Comparison of ENCODE assay signal across 12 cellular contexts in genomic region chr5:5063533-5063953, GRCh38.
DNase-seq lines count a peak whose midpoint lies in the region; ATAC-seq and TF ChIP-seq lines count a peak whose summit lies in the region.
"Had no signal": no experiment of that assay in that cellular context is flagged by ENCODE, and none has a peak within 500 bp of the region (broad histone marks: within the 10 kb centered on the region; RNA-seq: fewer than 3 reads in every experiment).

No MANE protein-coding gene starts in this region.

- CTCF ChIA-PET in SK-N-SH (lab: Yijun Ruan, JAX), result interaction anchor here (0.7 to 2.9 kb wide), 3 partner anchors 183 to 196 kb away, joined by 3 to 13 read pairs (median 5); no protein-coding TSS in a partner anchor
- CTCF ChIA-PET in activated CD4-positive, alpha-beta memory T cell treated with anti-CD3 and anti-CD28 coated beads, Interleukin-2, amount 10 ng/mL, durations not matched to agents 7 days and 5 days (lab: Charles Lee), result no interaction called here

- ATAC-seq in SK-N-SH treated with all-trans-retinoic acid at 6 μM for 48 hours, result no peak; the same call in 2 of the 3 replicates
- ATAC-seq in HG02938 (IDR thresholded peaks at IDR 0.05; ENCODE audit: unreplicated experiment), result peak; percentile 60
- no peak for ATAC-seq in GM18517 (IDR thresholded peaks at IDR 0.05; ENCODE audit: unreplicated experiment)
- no peak for ATAC-seq in HG03045 (IDR thresholded peaks at IDR 0.05; ENCODE audit: unreplicated experiment)

- peaks cover 6% of the 10 kb centered on the region; the same call in 1 of the 2 replicates for H3K27me3 ChIP-seq in SK-N-SH (ENCODE audit: insufficient read depth)
- H3K27me3 ChIP-seq: testis had no signal

- peaks cover 2% of the 10 kb centered on the region for H3K9me3 Mint-ChIP-seq in activated CD4-positive, alpha-beta memory T cell treated with anti-CD3 and anti-CD28 coated beads, Interleukin-2, amount 10 ng/mL, durations not matched to agents 7 days and 5 days
- H3K9me3 Mint-ChIP-seq: brain had no signal

- TF ChIP-seq CTCF in SK-N-SH (IDR thresholded peaks at IDR 0.05) (peak; percentile 25; the same call in 1 of the 2 replicates), astrocyte of the cerebellum (IDR thresholded peaks at IDR 0.05; ENCODE audit: low read depth, low read length, missing control alignments) (peak; percentile 37)

- no peak overlapping the region for H3K27ac Mint-ChIP-seq in activated CD4-positive, alpha-beta memory T cell treated with anti-CD3 and anti-CD28 coated beads, Interleukin-2, amount 10 ng/mL, durations not matched to agents 7 days and 5 days
- H3K27ac Mint-ChIP-seq: brain had no signal

- no peaks in the 10 kb centered on the region for H3K36me3 ChIP-seq in SK-N-SH (replicated peaks in 1 of 2; ENCODE audit: control insufficient read depth in 1 of 2, insufficient read depth in 2 of 2, low read length in 1 of 2)

- POLR2A ChIA-PET in SK-N-SH (lab: Yijun Ruan, JAX), result no interaction called here
- POLR2A ChIA-PET in activated CD4-positive, alpha-beta memory T cell treated with anti-CD3 and anti-CD28 coated beads, Interleukin-2, amount 10 ng/mL, durations not matched to agents 7 days and 5 days (lab: Charles Lee), result no interaction called here

- H3K27me3 Mint-ChIP-seq in activated CD4-positive, alpha-beta memory T cell treated with anti-CD3 and anti-CD28 coated beads, Interleukin-2, amount 10 ng/mL, durations not matched to agents 7 days and 5 days, result no peaks in the 10 kb centered on the region

- H3K4me3 ChIP-seq in SK-N-SH (ENCODE audit: low read depth in 2 of 2, low read length in 1 of 2) (no peak overlapping the region), astrocyte of the cerebellum (ENCODE audit: low read depth, low read length) (no peak overlapping the region)
- H3K4me3 ChIP-seq: testis had no signal

- 0% methylated on average over 1 of the region's 3 CpGs for WGBS in SK-N-SH (ENCODE audit: low lambda C conversion rate)

- H3K27ac ChIP-seq in SK-N-SH (ENCODE audit: low read depth in 2 of 2, low read length in 1 of 2), result no peak overlapping the region
- H3K27ac ChIP-seq: testis had no signal

- no peaks in the 10 kb centered on the region for H3F3A ChIP-seq in SK-N-SH (replicated peaks; ENCODE audit: insufficient read depth)

- H3K4me1 ChIP-seq in SK-N-SH (ENCODE audit: control insufficient read depth in 1 of 2, insufficient read depth in 2 of 2, low read depth in 1 of 2, low read length in 1 of 2), result no peaks in the 10 kb centered on the region
- H3K4me1 ChIP-seq: testis had no signal

- H2AFZ ChIP-seq in SK-N-SH (ENCODE audit: low read depth), result no peak overlapping the region

- H3K4me3 Mint-ChIP-seq in activated CD4-positive, alpha-beta memory T cell treated with anti-CD3 and anti-CD28 coated beads, Interleukin-2, amount 10 ng/mL, durations not matched to agents 7 days and 5 days, result no peak overlapping the region
- H3K4me3 Mint-ChIP-seq: brain had no signal

- H3K9me2 ChIP-seq in SK-N-SH, result no peaks in the 10 kb centered on the region

- H3K9ac ChIP-seq in SK-N-SH, result no peak overlapping the region

- no peak overlapping the region for H3K4me2 ChIP-seq in SK-N-SH

- no peak for TF ChIP-seq EP300 in SK-N-SH (IDR thresholded peaks at IDR 0.05; ENCODE audit: borderline replicate concordance in 1 of 2, low read depth in 1 of 2, low read length in 1 of 2)

- no peaks in the 10 kb centered on the region for H3K9me3 ChIP-seq in SK-N-SH
- H3K9me3 ChIP-seq: testis had no signal

- TF ChIP-seq RAD21 in SK-N-SH (IDR thresholded peaks at IDR 0.05; ENCODE audit: low read length), result no peak

- no peaks in the 10 kb centered on the region for H3K79me2 ChIP-seq in SK-N-SH (ENCODE audit: insufficient read depth)

- H4K20me1 ChIP-seq in SK-N-SH (ENCODE audit: insufficient read depth), result no peaks in the 10 kb centered on the region

- H3K4me1 Mint-ChIP-seq in activated CD4-positive, alpha-beta memory T cell treated with anti-CD3 and anti-CD28 coated beads, Interleukin-2, amount 10 ng/mL, durations not matched to agents 7 days and 5 days, result no peaks in the 10 kb centered on the region
- H3K4me1 Mint-ChIP-seq: brain had no signal

- no peaks in the 10 kb centered on the region for H3K36me3 Mint-ChIP-seq in activated CD4-positive, alpha-beta memory T cell treated with anti-CD3 and anti-CD28 coated beads, Interleukin-2, amount 10 ng/mL, durations not matched to agents 7 days and 5 days (ENCODE audit: low read depth)
- H3K36me3 Mint-ChIP-seq: brain had no signal

- DNase-seq in SK-N-SH (peak; percentile 25), astrocyte of the cerebellum (ENCODE audit: low read depth) (no peak), NCI-H1048 (lab: John Stamatoyannopoulos, UW) (no peak)
- no peak for DNase-seq in activated CD4-positive, alpha-beta memory T cell treated with anti-CD3 and anti-CD28 coated beads, Interleukin-2, amount 10 ng/mL, durations not matched to agents 7 days and 5 days
- DNase-seq: activated CD8-positive, alpha-beta memory T cell treated with anti-CD3 and anti-CD28 coated beads, Interleukin-2, amount 50 U/mL, for 4 hours; NCI-H187; testis had no signal

- in situ Hi-C loops in astrocyte of the cerebellum (cut with HindIII; ENCODE audit: low sequenced_read_pairs), result no loop called here

TF ChIP-seq in SK-N-SH, 30 proteins besides CTCF, POLR2A, EP300 and RAD21 (continues in another document):
- TF ChIP-seq NFIC (IDR thresholded peaks at IDR 0.05; ENCODE audit: borderline replicate concordance) (no peak), RXRA (IDR thresholded peaks at IDR 0.05; ENCODE audit: borderline replicate concordance, low read depth) (no peak), ELF1 (IDR thresholded peaks at IDR 0.05) (no peak), CHD2 (IDR thresholded peaks at IDR 0.05; ENCODE audit: low read length, partially characterized antibody) (no peak), MAX (IDR thresholded peaks at IDR 0.05; ENCODE audit: low read depth) (no peak), NRF1 (IDR thresholded peaks at IDR 0.05; ENCODE audit: low read depth, low read length) (no peak), PBX3 (IDR thresholded peaks at IDR 0.05) (no peak)

TF ChIP-seq in SK-N-SH treated with all-trans-retinoic acid at 6 μM for 48 hours, 23 proteins besides CTCF, POLR2A, EP300 and RAD21:
- no peak for TF ChIP-seq CREB5 (CRISPR knock-in tag; IDR thresholded peaks at IDR 0.05; ENCODE audit: low read depth)
- TF ChIP-seq POU6F1 (CRISPR knock-in tag; IDR thresholded peaks at IDR 0.05; ENCODE audit: borderline replicate concordance, low read depth), result no peak
- TF ChIP-seq ESRRG (CRISPR knock-in tag; IDR thresholded peaks at IDR 0.05), result no peak
